14 cellular contexts compared by ENCODE assay signal in the genomic region with DNA sequence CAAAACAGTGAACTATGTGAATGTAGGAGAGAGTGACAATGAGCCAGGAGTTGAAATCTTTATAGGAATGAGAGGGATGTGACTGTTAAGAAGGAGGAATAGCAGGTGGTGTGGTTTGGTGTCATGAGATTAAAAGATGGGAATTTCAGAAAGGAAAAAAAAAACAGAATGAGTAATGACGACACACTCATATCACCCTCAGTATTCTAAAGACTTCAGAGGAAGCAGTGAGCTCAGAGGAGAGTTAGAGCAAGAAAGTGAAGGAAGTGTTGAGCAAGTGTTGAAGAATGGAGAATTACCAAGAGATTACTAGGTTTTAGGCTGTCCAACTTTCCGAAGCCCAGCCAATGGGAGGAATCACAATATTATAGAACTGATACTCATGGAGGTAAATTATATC.
DNase-seq lines count a peak whose midpoint lies in the region; ATAC-seq and TF ChIP-seq lines count a peak whose summit lies in the region.
"Had no signal": no experiment of that assay in that cellular context is flagged by ENCODE, and none has a peak within 500 bp of the region (broad histone marks: within the 10 kb centered on the region; RNA-seq: fewer than 3 reads in every experiment).

No MANE protein-coding gene starts in this region.

- no peak for TF ChIP-seq CTCF in neutrophil (IDR thresholded peaks at IDR 0.05)

- in situ Hi-C loops in KBM-7 (cut with MboI; ENCODE audit: low pct_unique_long_range_greater_than_20kb, low sequenced_read_pairs) = no loop called here

- H3K4me1 Mint-ChIP-seq in activated CD4-positive, alpha-beta memory T cell treated with anti-CD3 and anti-CD28 coated beads, Interleukin-2, amount 10 ng/mL, durations not matched to agents 7 days and 5 days = no peaks in the 10 kb centered on the region
- H3K4me1 Mint-ChIP-seq in natural killer cell treated with Interleukin-12 subunit alpha and Interleukin-12 subunit beta and Interleukin-15 and Interleukin-18, amount 100 ng/mL, for 72 hours (ENCODE audit: low read depth in 2 of 2) = no peaks in the 10 kb centered on the region
- H3K4me1 Mint-ChIP-seq: activated naive CD4-positive, alpha-beta T cell treated with anti-CD3 and anti-CD28 coated beads, Interleukin-2, amount 50 U/mL, for 24 hours; T-cell had no signal

- CTCF ChIA-PET in activated CD4-positive, alpha-beta memory T cell treated with anti-CD3 and anti-CD28 coated beads, Interleukin-2, amount 10 ng/mL, durations not matched to agents 7 days and 5 days (lab: Charles Lee) = no interaction called here

- H3K9me3 Mint-ChIP-seq in activated CD4-positive, alpha-beta memory T cell treated with anti-CD3 and anti-CD28 coated beads, Interleukin-2, amount 10 ng/mL, durations not matched to agents 7 days and 5 days = peaks cover 2% of the 10 kb centered on the region
- H3K9me3 Mint-ChIP-seq in natural killer cell treated with Interleukin-12 subunit alpha and Interleukin-12 subunit beta and Interleukin-15 and Interleukin-18, amount 100 ng/mL, for 72 hours = no peaks in the 10 kb centered on the region
- H3K9me3 Mint-ChIP-seq: activated naive CD4-positive, alpha-beta T cell treated with anti-CD3 and anti-CD28 coated beads, Interleukin-2, amount 50 U/mL, for 24 hours had no signal

- no peak overlapping the region for H3K27ac Mint-ChIP-seq in activated CD4-positive, alpha-beta memory T cell treated with anti-CD3 and anti-CD28 coated beads, Interleukin-2, amount 10 ng/mL, durations not matched to agents 7 days and 5 days
- no peak overlapping the region for H3K27ac Mint-ChIP-seq in natural killer cell treated with Interleukin-12 subunit alpha and Interleukin-12 subunit beta and Interleukin-15 and Interleukin-18, amount 100 ng/mL, for 72 hours
- H3K27ac Mint-ChIP-seq: activated naive CD4-positive, alpha-beta T cell treated with anti-CD3 and anti-CD28 coated beads, Interleukin-2, amount 50 U/mL, for 24 hours; T-cell had no signal

- peak overlapping the region; percentile 76 for H3K27ac ChIP-seq in neutrophil

- no peaks in the 10 kb centered on the region for H3K9me3 ChIP-seq in neutrophil
- H3K9me3 ChIP-seq: HAP-1 had no signal

- H3K4me3 Mint-ChIP-seq in activated CD4-positive, alpha-beta memory T cell treated with anti-CD3 and anti-CD28 coated beads, Interleukin-2, amount 10 ng/mL, durations not matched to agents 7 days and 5 days = no peak overlapping the region
- H3K4me3 Mint-ChIP-seq in natural killer cell treated with Interleukin-12 subunit alpha and Interleukin-12 subunit beta and Interleukin-15 and Interleukin-18, amount 100 ng/mL, for 72 hours = no peak overlapping the region
- H3K4me3 Mint-ChIP-seq: activated naive CD4-positive, alpha-beta T cell treated with anti-CD3 and anti-CD28 coated beads, Interleukin-2, amount 50 U/mL, for 24 hours; T-cell had no signal

- no peaks in the 10 kb centered on the region for H3K27me3 ChIP-seq in neutrophil

- POLR2A ChIA-PET in activated CD4-positive, alpha-beta memory T cell treated with anti-CD3 and anti-CD28 coated beads, Interleukin-2, amount 10 ng/mL, durations not matched to agents 7 days and 5 days (lab: Charles Lee) = no interaction called here

- ATAC-seq in natural killer cell treated with Interleukin-12 subunit alpha and Interleukin-12 subunit beta and Interleukin-15 and Interleukin-18, amount 100 ng/mL, for 72 hours = no peak
- ATAC-seq: esophagus mucosa, T-cell had no signal

- H3K4me3 ChIP-seq in neutrophil (ENCODE audit: low read depth in 1 of 2, low read length in 1 of 2) = peak overlapping the region in 1 of 2 experiments; percentile 19
- H3K4me3 ChIP-seq: HAP-1 had no signal

- no peaks in the 10 kb centered on the region for H3K27me3 Mint-ChIP-seq in activated CD4-positive, alpha-beta memory T cell treated with anti-CD3 and anti-CD28 coated beads, Interleukin-2, amount 10 ng/mL, durations not matched to agents 7 days and 5 days
- no peaks in the 10 kb centered on the region for H3K27me3 Mint-ChIP-seq in natural killer cell treated with Interleukin-12 subunit alpha and Interleukin-12 subunit beta and Interleukin-15 and Interleukin-18, amount 100 ng/mL, for 72 hours
- H3K27me3 Mint-ChIP-seq: activated naive CD4-positive, alpha-beta T cell treated with anti-CD3 and anti-CD28 coated beads, Interleukin-2, amount 50 U/mL, for 24 hours; T-cell had no signal

- peaks cover 0 to 9% of the 10 kb centered on the region in 2 experiments for H3K4me1 ChIP-seq in neutrophil (ENCODE audit: control insufficient read depth in 1 of 2, insufficient read depth in 1 of 2, low read depth in 1 of 2, low read length in 1 of 2)
- H3K4me1 ChIP-seq: HAP-1 had no signal

- H3K36me3 ChIP-seq in neutrophil = no peaks in the 10 kb centered on the region
- H3K36me3 ChIP-seq: HAP-1 had no signal

- DNase-seq in GM03348 (ENCODE audit: low spot score) = peak; percentile 25
- peak; percentile 88 for DNase-seq in NOMO-1 treated with DMSO at 0.1 percent for 48 hours (lab: John Stamatoyannopoulos, UW; ENCODE audit: unreplicated experiment)
- DNase-seq in dermis blood vessel endothelial cell = peak; percentile 1
- no peak for DNase-seq in activated CD4-positive, alpha-beta memory T cell treated with anti-CD3 and anti-CD28 coated beads, Interleukin-2, amount 10 ng/mL, durations not matched to agents 7 days and 5 days
- DNase-seq in natural killer cell treated with Interleukin-12 subunit alpha and Interleukin-12 subunit beta and Interleukin-15 and Interleukin-18, amount 100 ng/mL, for 72 hours (ENCODE audit: low spot score) = no peak
- no peak for DNase-seq in KBM-7
- DNase-seq in NCI-H1048 (lab: John Stamatoyannopoulos, UW) = no peak
- DNase-seq: activated CD4-positive, alpha-beta T cell treated with anti-CD3 and anti-CD28 coated beads for 1 hour; substantia nigra; T-cell had no signal

- no peaks in the 10 kb centered on the region for H3K36me3 Mint-ChIP-seq in activated CD4-positive, alpha-beta memory T cell treated with anti-CD3 and anti-CD28 coated beads, Interleukin-2, amount 10 ng/mL, durations not matched to agents 7 days and 5 days (ENCODE audit: low read depth)
- H3K36me3 Mint-ChIP-seq in natural killer cell treated with Interleukin-12 subunit alpha and Interleukin-12 subunit beta and Interleukin-15 and Interleukin-18, amount 100 ng/mL, for 72 hours = no peaks in the 10 kb centered on the region
- H3K36me3 Mint-ChIP-seq: activated naive CD4-positive, alpha-beta T cell treated with anti-CD3 and anti-CD28 coated beads, Interleukin-2, amount 50 U/mL, for 24 hours; T-cell had no signal

Comparison
In these comparisons a context has a peak if more than half of its experiments do, and no peak if none do; other contexts are left out.
1. DNase-seq: peak in GM03348 (single experiment), NOMO-1 treated with DMSO at 0.1 percent for 48 hours (single experiment) and dermis blood vessel endothelial cell (single experiment); none in activated CD4-positive, alpha-beta memory T cell treated with anti-CD3 and anti-CD28 coated beads, Interleukin-2, amount 10 ng/mL, durations not matched to agents 7 days and 5 days (single experiment), natural killer cell treated with Interleukin-12 subunit alpha and Interleukin-12 subunit beta and Interleukin-15 and Interleukin-18, amount 100 ng/mL, for 72 hours (single experiment), KBM-7 (single experiment) and NCI-H1048 (single experiment).